ENCODE assay signal across 11 cellular contexts in the genomic region with DNA sequence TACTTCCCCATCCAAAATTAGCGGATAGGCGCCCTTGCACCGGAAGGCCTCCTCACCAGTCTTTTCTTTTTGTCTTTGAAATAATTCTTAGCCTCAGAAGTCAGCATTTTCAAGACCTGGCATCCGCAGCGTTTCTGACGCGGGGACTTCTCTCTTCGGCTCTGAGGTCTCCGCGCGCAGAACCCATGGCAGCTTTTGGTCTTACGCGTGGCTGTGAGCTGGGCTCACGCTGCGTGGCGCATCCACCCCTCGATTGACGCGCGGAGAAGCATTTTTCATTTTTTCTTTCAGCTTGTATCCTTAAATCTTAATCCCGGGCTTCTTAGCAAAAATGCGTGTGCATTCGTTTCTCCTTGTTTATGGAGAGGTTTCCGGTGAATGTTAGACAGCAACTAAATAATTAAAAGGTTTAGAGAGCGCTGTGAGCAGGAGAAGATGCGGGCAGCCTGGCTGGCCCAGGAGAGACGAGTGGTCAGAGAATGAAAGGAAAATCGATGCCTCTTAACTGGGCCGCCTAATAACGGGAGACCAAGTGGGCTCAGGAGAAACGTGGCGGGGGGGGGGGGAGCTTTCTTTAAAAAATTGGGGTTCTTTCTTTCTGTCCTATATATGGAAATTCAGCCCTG. TPM values are rescaled to one million over a fixed set of nuclear protein-coding genes. Genes with fewer than 3 reads are reported as not detected.
A peak's percentile ranks its signal among the peaks of the same experiment; 100 is the strongest.
DNase-seq lines count a peak whose midpoint lies in the region; ATAC-seq and TF ChIP-seq lines count a peak whose summit lies in the region.
"Had no signal": no experiment of that assay in that cellular context is flagged by ENCODE, and none has a peak within 500 bp of the region (broad histone marks: within the 10 kb centered on the region; RNA-seq: fewer than 3 reads in every experiment).

No MANE protein-coding gene starts in this region.

- no peaks in the 10 kb centered on the region for H3F3A ChIP-seq in Loucy (ENCODE audit: low read depth)

- peaks cover 41 to 43% of the 10 kb centered on the region in 2 donors for H3K27me3 Mint-ChIP-seq in CD8-positive, alpha-beta memory T cell
- peaks cover 52% of the 10 kb centered on the region for H3K27me3 Mint-ChIP-seq in chondrocyte (ENCODE audit: low read depth)
- H3K27me3 Mint-ChIP-seq in nephron progenitor cell (ENCODE audit: low read depth, poor library complexity), result peaks cover 94% of the 10 kb centered on the region

- no peak overlapping the region for H2AFZ ChIP-seq in Loucy (ENCODE audit: low read length)

- H3K4me3 Mint-ChIP-seq in CD8-positive, alpha-beta memory T cell, result peak overlapping the region; percentile 73 to 99 (median 93)
- H3K4me3 Mint-ChIP-seq in chondrocyte (ENCODE audit: unreplicated experiment), result peak overlapping the region; percentile 22
- peak overlapping the region; percentile 81 for H3K4me3 Mint-ChIP-seq in nephron progenitor cell

- H3K79me2 ChIP-seq in Loucy (ENCODE audit: insufficient read depth, low read length), result peaks cover 39% of the 10 kb centered on the region

- peaks cover 30% of the 10 kb centered on the region for H4K20me1 ChIP-seq in Loucy (ENCODE audit: insufficient read depth, low read length, poor library complexity, severe bottlenecking)

- ATAC-seq in HG02973 (IDR thresholded peaks at IDR 0.05; ENCODE audit: unreplicated experiment) (no peak), HG03521 (IDR thresholded peaks at IDR 0.05; ENCODE audit: unreplicated experiment) (no peak)

- CTCF ChIA-PET in CD8-positive, alpha-beta memory T cell (lab: Charles Lee), result interaction anchor here (0.6 to 2.1 kb wide), 7 partner anchors 9 to 421 kb away, joined by 3 to 8 read pairs (median 3); no protein-coding TSS in a partner anchor

- H3K4me2 ChIP-seq in Loucy (ENCODE audit: low read depth, low read length, poor library complexity, severe bottlenecking), result peak overlapping the region; percentile 85

- peaks cover 38 to 61% (median 42%) of the 10 kb centered on the region in 3 donors for H3K4me1 Mint-ChIP-seq in CD8-positive, alpha-beta memory T cell
- peaks cover 28% of the 10 kb centered on the region for H3K4me1 Mint-ChIP-seq in chondrocyte (ENCODE audit: low read depth)
- peaks cover 59% of the 10 kb centered on the region for H3K4me1 Mint-ChIP-seq in nephron progenitor cell

- H3K36me3 ChIP-seq in CD8-positive, alpha-beta memory T cell (ENCODE audit: insufficient read depth, low read length), result no peaks in the 10 kb centered on the region
- H3K36me3 ChIP-seq in Loucy (ENCODE audit: insufficient read depth, low read length), result peaks cover 11% of the 10 kb centered on the region; the same call in 1 of the 2 replicates
- H3K36me3 ChIP-seq: stomach had no signal

- H3K4me3 ChIP-seq in CD8-positive, alpha-beta memory T cell (ENCODE audit: low read length), result no peak overlapping the region
- no peak overlapping the region for H3K4me3 ChIP-seq in Loucy (ENCODE audit: low read length, poor library complexity, severe bottlenecking)

- H3K9me2 ChIP-seq in Loucy (replicated peaks; ENCODE audit: low read depth, low read length), result no peaks in the 10 kb centered on the region

- H3K9me3 Mint-ChIP-seq in CD8-positive, alpha-beta memory T cell, result peaks cover 0 to 4% (median 0%) of the 10 kb centered on the region in 5 donors
- no peaks in the 10 kb centered on the region for H3K9me3 Mint-ChIP-seq in chondrocyte (ENCODE audit: low read depth)
- H3K9me3 Mint-ChIP-seq in nephron progenitor cell, result no peaks in the 10 kb centered on the region

- peaks cover 57% of the 10 kb centered on the region for H3K27me3 ChIP-seq in CD8-positive, alpha-beta memory T cell (ENCODE audit: insufficient read depth, low read length, poor library complexity, severe bottlenecking)
- H3K27me3 ChIP-seq in Loucy (ENCODE audit: insufficient read depth, low read length, poor library complexity, severe bottlenecking), result peaks cover 24% of the 10 kb centered on the region

- peak overlapping the region; percentile 7 for H3K9ac ChIP-seq in Loucy (ENCODE audit: low read depth, low read length, poor library complexity, severe bottlenecking)

- no peaks in the 10 kb centered on the region for H3K9me3 ChIP-seq in CD8-positive, alpha-beta memory T cell (ENCODE audit: low read length)
- no peaks in the 10 kb centered on the region for H3K9me3 ChIP-seq in Loucy (ENCODE audit: insufficient read depth, low read depth, low read length)
- H3K9me3 ChIP-seq: stomach had no signal

- TF ChIP-seq CTCF in Loucy (conservative IDR thresholded peaks at IDR 0.05; ENCODE audit: low read length), result no peak
- TF ChIP-seq CTCF in chondrocyte (IDR thresholded peaks at IDR 0.05), result no peak
- no peak for TF ChIP-seq CTCF in nephron progenitor cell (IDR thresholded peaks at IDR 0.05)

- POLR2A ChIA-PET in CD8-positive, alpha-beta memory T cell (lab: Charles Lee), result interaction anchor here (0.5 to 1.0 kb wide), 4 partner anchors 9 to 350 kb away, joined by 3 to 4 read pairs (median 3); no protein-coding TSS in a partner anchor

- peak overlapping the region; percentile 31 to 100 (median 78) for H3K27ac Mint-ChIP-seq in CD8-positive, alpha-beta memory T cell
- H3K27ac Mint-ChIP-seq in chondrocyte (ENCODE audit: unreplicated experiment), result no peak overlapping the region
- no peak overlapping the region for H3K27ac Mint-ChIP-seq in nephron progenitor cell

- no peak overlapping the region for H3K27ac ChIP-seq in CD8-positive, alpha-beta memory T cell (ENCODE audit: low read depth, low read length)
- H3K27ac ChIP-seq: stomach had no signal

- H3K36me3 Mint-ChIP-seq in CD8-positive, alpha-beta memory T cell, result peaks cover 0 to 24% (median 10%) of the 10 kb centered on the region in 3 donors
- H3K36me3 Mint-ChIP-seq in chondrocyte (ENCODE audit: low read depth) (peaks cover 7% of the 10 kb centered on the region), nephron progenitor cell (ENCODE audit: low read depth) (no peaks in the 10 kb centered on the region)

- peak in 2 of 5 donors; percentile 50 to 55 for DNase-seq in CD8-positive, alpha-beta memory T cell
- DNase-seq in chondrocyte (ENCODE audit: low spot score) (no peak), nephron progenitor cell (peak; percentile 37), mucosa of gallbladder (ENCODE audit: low spot score) (no peak), T1000 (lab: John Stamatoyannopoulos, UW) (no peak)
- DNase-seq: cortex of kidney, SHP77 had no signal

- H3K4me1 ChIP-seq in CD8-positive, alpha-beta memory T cell (ENCODE audit: insufficient read depth, low read length), result peaks cover 59% of the 10 kb centered on the region
- peaks cover 19% of the 10 kb centered on the region for H3K4me1 ChIP-seq in Loucy (ENCODE audit: insufficient read depth, low read length, poor library complexity, severe bottlenecking)

RNA-seq across cellular contexts. Expression of a gene that starts 2.0 kb away (rescaled TPM):
- 10 to 100 TPM; 48.9 to 53.3 TPM for total RNA-seq in CD8-positive, alpha-beta memory T cell
- polyA plus RNA-seq in CD8-positive, alpha-beta memory T cell, result 58.6 TPM
- total RNA-seq in chondrocyte (not detected in 3 replicates), mucosa of gallbladder (1.5 TPM)

Comparison
In these comparisons a context has a peak if more than half of its experiments do, and no peak if none do; other contexts are left out.
1. H3K27ac Mint-ChIP-seq: peak in CD8-positive, alpha-beta memory T cell (8 of 8); none in chondrocyte (single experiment) and nephron progenitor cell (single experiment).
2. H3K4me3 Mint-ChIP-seq: peak in every context shown above with its lines; median percentile 93 in CD8-positive, alpha-beta memory T cell; 81 in nephron progenitor cell; 22 in chondrocyte.
3. RNA of a gene that starts 2.0 kb away (total RNA-seq): 48.9 to 53.3 TPM in CD8-positive, alpha-beta memory T cell; 1.5 TPM in mucosa of gallbladder (single experiment) and not detected in chondrocyte; every median in the first group is over 10 times any median in the second.